ENCODE assay signal across 8 cellular contexts in genomic region chr16:15996432-15997109, GRCh38. TPM values are rescaled to one million over a fixed set of nuclear protein-coding genes. Genes with fewer than 3 reads are reported as not detected.
A peak's percentile ranks its signal among the peaks of the same experiment; 100 is the strongest.
DNase-seq lines count a peak whose midpoint lies in the region; ATAC-seq, FAIRE-seq and TF ChIP-seq lines count a peak whose summit lies in the region.

No MANE protein-coding gene starts in this region.

- peak overlapping the region; percentile 70 for H3K4me2 ChIP-seq in A549

- WGBS in A549 (ENCODE audit: missing lambda C conversion rate): 2% methylated on average over 8 of the region's 8 CpGs

- TF ChIP-seq CTCF in A549 (IDR thresholded peaks at IDR 0.05) (no peak), choroid plexus epithelial cell (conservative IDR thresholded peaks at IDR 0.05; ENCODE audit: low read depth, low read length) (peak; percentile 12)

- H3K4me3 ChIP-seq in A549 (no peak overlapping the region), choroid plexus epithelial cell (ENCODE audit: low read depth, low read length) (no peak overlapping the region)

- H3K9me3 ChIP-seq in A549: no peaks in the 10 kb centered on the region

- DNase-seq in A549 (ENCODE audit: low read depth in 1 of 2, low spot score in 1 of 2): peak; percentile 88 to 94
- DNase-seq in HS-27A (ENCODE audit: low read depth): peak; percentile 94
- DNase-seq in choroid plexus epithelial cell (ENCODE audit: low read depth): peak; percentile 91
- DNase-seq in memory B cell (ENCODE audit: low spot score in 2 of 2): no peak
- no peak for DNase-seq in activated effector memory CD4-positive, alpha-beta T cell treated with Interleukin-2 at 50 U/mL for 16 hours
- DNase-seq in stimulated activated CD4-positive, alpha-beta T cell treated with anti-CD3 and anti-CD28 coated beads, Interleukin-4, amount 100 ng/mL, for 4 hours: no peak
- DNase-seq in hippocampal formation (lab: John Stamatoyannopoulos, UW): no peak

- POLR2A ChIA-PET in A549 (lab: Yijun Ruan, JAX): interaction anchor here (0.7 to 1.1 kb wide), 2 partner anchors 26 to 108 kb away, joined by 3 to 4 read pairs; partner anchors contain the start of gene CEP20

- H3K9me3 Mint-ChIP-seq in memory B cell: no peaks in the 10 kb centered on the region

- no peaks in the 10 kb centered on the region for H3K27me3 Mint-ChIP-seq in memory B cell

- H3K4me3 Mint-ChIP-seq in memory B cell: no peak overlapping the region

- TF ChIP-seq EP300 in A549 (IDR thresholded peaks at IDR 0.05): peak; percentile 36 to 61; a peak in 2 of 5 replicates

- peak; percentile 51 for FAIRE-seq in A549 (lab: Jason Lieb, UNC)

- TF ChIP-seq POLR2A in A549 (IDR thresholded peaks at IDR 0.05; ENCODE audit: low read length): no peak

- TF ChIP-seq RAD21 in A549 (conservative IDR thresholded peaks at IDR 0.05 in 1 of 2, IDR thresholded peaks at IDR 0.05 in 1 of 2): peak; percentile 53 to 60; a peak in 4 of 5 replicates

- ATAC-seq in A549 (peak; percentile 77 to 83), memory B cell (ENCODE audit: low read depth) (no peak), HG03045 (IDR thresholded peaks at IDR 0.05; ENCODE audit: unreplicated experiment) (no peak)

- peaks cover 85% of the 10 kb centered on the region for H3K4me1 ChIP-seq in A549

- peaks cover 11% of the 10 kb centered on the region for H3K36me3 Mint-ChIP-seq in memory B cell

- H3K27ac Mint-ChIP-seq in memory B cell: peak overlapping the region; percentile 45

- CTCF ChIA-PET in A549 (lab: Yijun Ruan, JAX): interaction anchor here (0.7 to 3.3 kb wide), 9 partner anchors 13 to 219 kb away, joined by 3 to 13 read pairs (median 4); no protein-coding TSS in a partner anchor

- H3K4me1 Mint-ChIP-seq in memory B cell: peaks cover 37% of the 10 kb centered on the region

- peak overlapping the region; percentile 85 to 97 for H3K27ac ChIP-seq in A549

TF ChIP-seq in A549, 52 proteins besides CTCF, POLR2A, EP300 and RAD21:
- peak; percentile 12 to 79; a peak in 2 of 4 replicates for TF ChIP-seq CEBPB (IDR thresholded peaks at IDR 0.05)
- peak in 1 of 2 experiments; percentile 68; a peak in 3 of 5 replicates for TF ChIP-seq JUN (IDR thresholded peaks at IDR 0.05)
- TF ChIP-seq EHF (CRISPR knock-in tag; IDR thresholded peaks at IDR 0.05): peak; percentile 73
- peak; percentile 82; the same call in 1 of the 2 replicates for TF ChIP-seq HOXB13 (CRISPR knock-in tag; IDR thresholded peaks at IDR 0.05; ENCODE audit: low read depth)
- TF ChIP-seq, protein P1, sequence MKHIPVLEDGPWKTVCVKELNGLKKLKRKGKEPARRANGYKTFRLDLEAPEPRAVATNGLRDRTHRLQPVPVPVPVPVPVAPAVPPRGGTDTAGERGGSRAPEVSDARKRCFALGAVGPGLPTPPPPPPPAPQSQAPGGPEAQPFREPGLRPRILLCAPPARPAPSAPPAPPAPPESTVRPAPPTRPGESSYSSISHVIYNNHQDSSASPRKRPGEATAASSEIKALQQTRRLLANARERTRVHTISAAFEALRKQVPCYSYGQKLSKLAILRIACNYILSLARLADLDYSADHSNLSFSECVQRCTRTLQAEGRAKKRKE (CRISPR knock-in tag; IDR thresholded peaks at IDR 0.05; ENCODE audit: low read depth): peak; percentile 40; the same call in 1 of the 2 replicates
- peak; percentile 71; the same call in 1 of the 2 replicates for TF ChIP-seq ESRRA (IDR thresholded peaks at IDR 0.05; ENCODE audit: borderline replicate concordance, low read length)
- TF ChIP-seq TP53 (CRISPR knock-in tag; IDR thresholded peaks at IDR 0.05): no peak
- TF ChIP-seq KDM1A (IDR thresholded peaks at IDR 0.05; ENCODE audit: low read depth): no peak
- TF ChIP-seq HOXB5 (CRISPR knock-in tag; IDR thresholded peaks at IDR 0.05): 0 out of 2 replicates have a peak, but pooled peaks have one; percentile 70
- peak; percentile 44 for TF ChIP-seq MAFK (IDR thresholded peaks at IDR 0.05; ENCODE audit: partially characterized antibody)
- TF ChIP-seq MYC (IDR thresholded peaks at IDR 0.05; ENCODE audit: borderline replicate concordance, low read length): 0 out of 2 replicates have a peak, but pooled peaks have one; percentile 40
- peak; percentile 87 for TF ChIP-seq JUNB (IDR thresholded peaks at IDR 0.05)
- TF ChIP-seq, protein P2, sequence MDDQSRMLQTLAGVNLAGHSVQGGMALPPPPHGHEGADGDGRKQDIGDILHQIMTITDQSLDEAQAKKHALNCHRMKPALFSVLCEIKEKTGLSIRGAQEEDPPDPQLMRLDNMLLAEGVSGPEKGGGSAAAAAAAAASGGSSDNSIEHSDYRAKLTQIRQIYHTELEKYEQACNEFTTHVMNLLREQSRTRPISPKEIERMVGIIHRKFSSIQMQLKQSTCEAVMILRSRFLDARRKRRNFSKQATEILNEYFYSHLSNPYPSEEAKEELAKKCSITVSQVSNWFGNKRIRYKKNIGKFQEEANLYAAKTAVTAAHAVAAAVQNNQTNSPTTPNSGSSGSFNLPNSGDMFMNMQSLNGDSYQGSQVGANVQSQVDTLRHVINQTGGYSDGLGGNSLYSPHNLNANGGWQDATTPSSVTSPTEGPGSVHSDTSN (IDR thresholded peaks at IDR 0.05): 0 out of 2 replicates have a peak, but pooled peaks have one; percentile 65
- 0 out of 2 replicates have a peak, but pooled peaks have one; percentile 47 for TF ChIP-seq FOXS1 (CRISPR knock-in tag; IDR thresholded peaks at IDR 0.05)
- 0 out of 2 replicates have a peak, but pooled peaks have one; percentile 42 for TF ChIP-seq HOXA7 (CRISPR knock-in tag; IDR thresholded peaks at IDR 0.05)
- TF ChIP-seq FOSL2 (IDR thresholded peaks at IDR 0.05): peak; percentile 79
- TF ChIP-seq FOSL2 (CRISPR knock-in tag; IDR thresholded peaks at IDR 0.05): peak; percentile 93
- TF ChIP-seq SREBF2 (IDR thresholded peaks at IDR 0.05): no peak
- TF ChIP-seq FOSB (CRISPR knock-in tag; IDR thresholded peaks at IDR 0.05): 0 out of 2 replicates have a peak, but pooled peaks have one; percentile 49
- peak; percentile 94 for TF ChIP-seq MAX (IDR thresholded peaks at IDR 0.05)
- peak; percentile 85 for TF ChIP-seq RARB (CRISPR knock-in tag; IDR thresholded peaks at IDR 0.05)
- no peak for TF ChIP-seq BHLHE40 (IDR thresholded peaks at IDR 0.05; ENCODE audit: low read depth, low read length)
- TF ChIP-seq GATA3 (IDR thresholded peaks at IDR 0.05; ENCODE audit: borderline replicate concordance): peak; percentile 92; the same call in 1 of the 2 replicates
- no peak for TF ChIP-seq PHF8 (IDR thresholded peaks at IDR 0.05; ENCODE audit: borderline replicate concordance, low read depth)

RNA-seq across cellular contexts. Expression of gene ABCC1, which starts 47.2 kb away (rescaled TPM):
- polyA plus RNA-seq in A549 (2011; rRNA removed): 56.5 and 108 TPM in 2 replicates
- 59.3 and 77.9 TPM in 2 replicates for polyA plus RNA-seq in A549 (2012; cell fraction: cytosol; rRNA removed)
- polyA plus RNA-seq in A549 (2012; cell fraction: nucleus; rRNA removed): 184 and 231 TPM in 2 replicates
- 86.7 to 93.8 TPM (median 90.7 TPM) in 3 replicates for polyA plus RNA-seq in A549 (2017; fragmentation: RNase III; extraction: RNeasy Plus Mini Kit Qiagen cat#74134 plus additional on column Dnase treatment)
- 359 and 414 TPM in 2 replicates for polyA minus RNA-seq in A549 (2011; rRNA and poly(A)+ RNA removed)

Comparison
In these comparisons a context has a peak if more than half of its experiments do, and no peak if none do; other contexts are left out.
1. ATAC-seq: peak in A549 (2 of 2); none in memory B cell (single experiment) and HG03045 (single experiment).
2. DNase-seq: peak in A549 (2 of 2), HS-27A (single experiment) and choroid plexus epithelial cell (single experiment); none in memory B cell (0 of 2), activated effector memory CD4-positive, alpha-beta T cell treated with Interleukin-2 at 50 U/mL for 16 hours (single experiment), stimulated activated CD4-positive, alpha-beta T cell treated with anti-CD3 and anti-CD28 coated beads, Interleukin-4, amount 100 ng/mL, for 4 hours (0 of 2) and hippocampal formation (0 of 2).